In genomic region chr19:10871711-10872550, GRCh38 we compare ENCODE assay signal across 8 cellular contexts. TPM values are rescaled to one million over a fixed set of nuclear protein-coding genes. Genes with fewer than 3 reads are reported as not detected.
DNase-seq lines count a peak whose midpoint lies in the region; ATAC-seq, FAIRE-seq and TF ChIP-seq lines count a peak whose summit lies in the region.

No MANE protein-coding gene starts in this region.

- H3K9me3 ChIP-seq in ascending aorta = no peaks in the 10 kb centered on the region
- H3K9me3 ChIP-seq in iPS-15b (ENCODE audit: control insufficient read depth, insufficient read depth, low read length) = no peaks in the 10 kb centered on the region
- H3K9me3 ChIP-seq in small intestine (ENCODE audit: control insufficient read depth, low read depth) = no peaks in the 10 kb centered on the region

- H3K36me3 ChIP-seq in ascending aorta = no peaks in the 10 kb centered on the region
- no peaks in the 10 kb centered on the region for H3K36me3 ChIP-seq in iPS-15b (ENCODE audit: control insufficient read depth, insufficient read depth, low read length)
- H3K36me3 ChIP-seq in small intestine (ENCODE audit: control insufficient read depth in 2 of 2, insufficient read depth in 2 of 2, low read length in 2 of 2) = no peaks in the 10 kb centered on the region

- H3K4me3 ChIP-seq in ascending aorta (peak overlapping the region; percentile 88 to 96), iPS-15b (ENCODE audit: low read depth, low read length) (peak overlapping the region; percentile 79), small intestine (ENCODE audit: low read depth in 1 of 2, low read length in 2 of 2) (peak overlapping the region; percentile 78 to 83)

- FAIRE-seq in small intestine (lab: Jason Lieb, UNC) = no peak

- H3K27ac ChIP-seq in ascending aorta (peak overlapping the region; percentile 41 to 86), small intestine (ENCODE audit: low read depth in 1 of 2, low read length in 1 of 2) (peak overlapping the region; percentile 78 to 86)

- TF ChIP-seq POLR2A in Raji (IDR thresholded peaks at IDR 0.05; ENCODE audit: insufficient read depth, low read depth, low read length) = 0 out of 2 replicates have a peak, but pooled peaks have one; percentile 23

- H3K9ac ChIP-seq in iPS-15b (ENCODE audit: low read depth, low read length) = peak overlapping the region; percentile 81

- intact Hi-C loops in ascending aorta (cut with DNase I) = loop anchor here (1.0 to 5.0 kb wide), 6 partner anchors 36 to 665 kb away; partner anchors contain the start of genes CNN1, ILF3, SMARCA4 and TIMM29

- peak; percentile 60 for DNase-seq in GM03348 (ENCODE audit: low spot score)
- peak in 1 of 2 donors; percentile 74 for DNase-seq in ascending aorta (ENCODE audit: low spot score in 2 of 2)
- peak; percentile 33 for DNase-seq in small intestine
- no peak for DNase-seq in NCI-H2196 treated with DMSO at 0.1 percent for 48 hours (lab: John Stamatoyannopoulos, UW; ENCODE audit: unreplicated experiment)
- no peak for DNase-seq in KG1 (lab: John Stamatoyannopoulos, UW)

- no peak for TF ChIP-seq CTCF in ascending aorta (IDR thresholded peaks at IDR 0.05)

- WGBS in small intestine, 3 donors = 0 to 1% (median 0%) methylated on average over 31 to 91 of the region's 91 CpGs

- ATAC-seq in HG02571 (IDR thresholded peaks at IDR 0.05; ENCODE audit: unreplicated experiment) = peak; percentile 7

- H3K4me1 ChIP-seq in ascending aorta = peaks cover 3 to 18% of the 10 kb centered on the region in 2 donors
- no peaks in the 10 kb centered on the region for H3K4me1 ChIP-seq in iPS-15b (ENCODE audit: control insufficient read depth, insufficient read depth, low read length)
- H3K4me1 ChIP-seq in small intestine (ENCODE audit: control insufficient read depth in 2 of 2, insufficient read depth in 1 of 2, low read depth in 1 of 2, low read length in 1 of 2) = peaks cover 0 to 5% of the 10 kb centered on the region in 2 donors

- no peaks in the 10 kb centered on the region for H3K27me3 ChIP-seq in ascending aorta
- H3K27me3 ChIP-seq in iPS-15b (ENCODE audit: control insufficient read depth, insufficient read depth, low read length) = no peaks in the 10 kb centered on the region
- H3K27me3 ChIP-seq in small intestine (ENCODE audit: control insufficient read depth in 2 of 2, insufficient read depth in 2 of 2, low read length in 2 of 2) = no peaks in the 10 kb centered on the region

RNA-seq across cellular contexts. Expression of gene CARM1, which starts 0.6 kb away (rescaled TPM):
- total RNA-seq in ascending aorta = 22.9 TPM
- polyA plus RNA-seq in small intestine = 10 to 100 TPM; 30.0 to 48.9 (median 30.4) TPM

RNA-seq across cellular contexts. Expression of gene C19orf38, which starts 23.7 kb away (rescaled TPM):
- not detected for total RNA-seq in ascending aorta
- polyA plus RNA-seq in small intestine = 1 to 10 TPM; 1.1 to 2.2 (median 1.4) TPM

RNA-seq across cellular contexts. Expression of gene TMED1, which starts 35.9 kb away (rescaled TPM):
- total RNA-seq in ascending aorta = 25.0 TPM
- 10 to 100 TPM; 21.0 to 29.0 (median 22.2) TPM for polyA plus RNA-seq in small intestine

RNA-seq across cellular contexts. Expression of gene YIPF2, which starts 56.5 kb away (rescaled TPM):
- 139 TPM for total RNA-seq in ascending aorta
- polyA plus RNA-seq in small intestine = 10 to 100 TPM; 18.3 to 65.1 (median 23.5) TPM

RNA-seq across cellular contexts. Expression of gene TIMM29, which starts 56.7 kb away (rescaled TPM):
- total RNA-seq in ascending aorta = 66.9 TPM
- 10 to 100 TPM; 13.5 to 19.2 (median 16.3) TPM for polyA plus RNA-seq in small intestine

Comparison
In these comparisons a context has a peak if more than half of its experiments do, and no peak if none do; other contexts are left out.
1. DNase-seq: peak in GM03348 (single experiment) and small intestine (single experiment); none in NCI-H2196 treated with DMSO at 0.1 percent for 48 hours (single experiment) and KG1 (single experiment).
2. Peak in every context shown above with its lines, with median percentiles within 50 percentile points of each other: H3K4me3 ChIP-seq.